ENCODE assay signal across 8 cellular contexts in the genomic region with DNA sequence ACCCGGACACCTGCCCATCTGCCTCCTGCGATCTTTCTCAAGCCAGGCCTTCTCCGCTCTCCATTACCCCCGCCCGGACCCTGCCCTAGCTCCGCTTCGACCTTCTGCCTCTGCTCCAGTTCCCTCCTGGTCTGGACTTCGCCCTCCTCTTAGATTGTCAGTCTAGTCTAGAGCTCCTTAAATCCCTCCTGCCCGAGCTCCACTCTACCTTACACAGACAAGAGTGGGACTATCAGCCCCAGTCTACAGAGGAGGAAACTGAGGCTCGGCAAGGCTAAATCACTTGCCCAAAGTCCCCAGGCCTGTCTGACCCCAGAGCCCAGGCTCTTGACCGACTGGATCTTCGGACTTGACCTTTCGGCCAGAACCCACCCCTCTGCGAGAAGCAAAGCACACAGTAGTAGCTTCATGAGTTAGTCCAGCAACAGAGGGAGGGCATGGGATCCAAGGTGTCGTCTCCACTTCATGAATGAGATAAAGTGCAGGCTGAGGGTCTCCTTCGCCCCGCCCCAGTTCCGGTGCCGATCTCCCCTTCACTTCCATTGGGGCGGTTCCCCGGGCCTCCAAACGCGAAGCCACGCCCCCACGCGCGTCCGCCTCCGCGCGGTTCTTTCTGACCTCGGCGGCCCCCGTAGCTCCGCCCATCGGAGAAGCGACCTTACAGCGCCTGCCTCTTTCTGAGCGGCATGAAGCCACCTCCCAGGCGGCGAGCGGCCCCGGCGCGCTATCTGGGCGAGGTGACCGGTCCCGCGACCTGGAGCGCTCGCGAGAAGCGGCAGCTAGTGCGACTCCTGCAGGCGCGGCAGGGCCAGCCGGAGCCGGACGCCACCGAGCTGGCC. TPM values are rescaled to one million over a fixed set of nuclear protein-coding genes. Genes with fewer than 3 reads are reported as not detected.
DNase-seq lines count a peak whose midpoint lies in the region; ATAC-seq and TF ChIP-seq lines count a peak whose summit lies in the region.

Gene SNAPC2, plus strand, starts transcription at position 658 of the 839 bp plus-strand sequence. Its CDS starts 29 bp downstream, at position 687.

- H3K9me3 ChIP-seq in OCI-LY3 (ENCODE audit: insufficient read depth, low read length), result no peaks in the 10 kb centered on the region
- H3K9me3 ChIP-seq in mucosa of descending colon, result no peaks in the 10 kb centered on the region

- DNase-seq in Caki2 (ENCODE audit: low read depth) (peak; percentile 89), HuH-7.5 (ENCODE audit: low spot score) (peak; percentile 94), activated T-cell treated with anti-CD3 and anti-CD28 coated beads for 1 hour (ENCODE audit: low read depth) (peak; percentile 95), epidermal melanocyte (ENCODE audit: insufficient read length, low spot score) (peak; percentile 96), mucosa of descending colon (peak; percentile 98)
- DNase-seq in stimulated activated CD8-positive, alpha-beta memory T cell treated with anti-CD3 and anti-CD28 coated beads, Interleukin-4, amount 100 ng/mL, for 1 hour (ENCODE audit: low read depth in 2 of 2, low spot score in 1 of 2), result peak; percentile 87 to 93

- H3K79me2 ChIP-seq in OCI-LY3 (ENCODE audit: low read length), result no peaks in the 10 kb centered on the region

- H3K36me3 ChIP-seq in OCI-LY3 (replicated peaks; ENCODE audit: low read depth, low read length) (peaks cover 10% of the 10 kb centered on the region), mucosa of descending colon (ENCODE audit: low read depth) (no peaks in the 10 kb centered on the region)

- ATAC-seq in GM21390 (IDR thresholded peaks at IDR 0.05; ENCODE audit: unreplicated experiment), result peak; percentile 64
- peak; percentile 76 for ATAC-seq in mucosa of descending colon

- peak within 1 kb of the TSS; percentile 96 for H3K4me2 ChIP-seq in OCI-LY3 (ENCODE audit: low read length)

- TF ChIP-seq CTCF in OCI-LY3 (IDR thresholded peaks at IDR 0.05; ENCODE audit: low read depth, low read length) (no peak), mucosa of descending colon (IDR thresholded peaks at IDR 0.05) (no peak)

- H3K9ac ChIP-seq in OCI-LY3 (ENCODE audit: low read length), result peak within 1 kb of the TSS; percentile 80

- no peaks in the 10 kb centered on the region for H3K27me3 ChIP-seq in OCI-LY3 (ENCODE audit: low read depth, low read length)

- peaks cover 14% of the 10 kb centered on the region for H3K4me1 ChIP-seq in OCI-LY3 (ENCODE audit: low read length)
- H3K4me1 ChIP-seq in mucosa of descending colon (ENCODE audit: low read depth), result peaks cover 51% of the 10 kb centered on the region

- in situ Hi-C loops in Caki2 (cut with HindIII; ENCODE audit: low pct_unique_long_range_greater_than_20kb, low sequenced_read_pairs), result no loop called here

- peak within 1 kb of the TSS; percentile 48; the same call in 1 of the 2 replicates for H2AFZ ChIP-seq in OCI-LY3 (ENCODE audit: low read depth, low read length)

- peak within 1 kb of the TSS; percentile 86 for H3K4me3 ChIP-seq in OCI-LY3 (ENCODE audit: low read length)
- H3K4me3 ChIP-seq in mucosa of descending colon, result peak within 1 kb of the TSS; percentile 50

- peak within 1 kb of the TSS; percentile 80 for H3K27ac ChIP-seq in OCI-LY3 (ENCODE audit: low read length)

- intact Hi-C loops in mucosa of descending colon (cut with DNase I, micrococcal nuclease), result no loop called here

- H4K20me1 ChIP-seq in OCI-LY3 (ENCODE audit: insufficient read depth, low read length), result peaks cover 7% of the 10 kb centered on the region; the same call in 1 of the 2 replicates

RNA-seq across cellular contexts. Expression of gene SNAPC2, which starts in this region (rescaled TPM):
- total RNA-seq in Caki2 (2014; rRNA removed; shearing (Covaris generic); ENCODE audit: low replicate concordance), result 18.8 and 19.2 TPM in 2 replicates
- total RNA-seq in mucosa of descending colon, result 10 to 100 TPM; 10.7 to 22.1 (median 14.7) TPM

Comparison
In these comparisons a context has a peak if more than half of its experiments do, and no peak if none do; other contexts are left out.
1. Peak in every context shown above with its lines: DNase-seq, ATAC-seq, H3K4me3 ChIP-seq and H3K27ac ChIP-seq.